ENCODE assay signal across 1 cellular context in genomic region chr3:62529230-62529629, GRCh38.
TF ChIP-seq lines count a peak whose summit lies in the region.

No MANE protein-coding gene starts in this region.

TF ChIP-seq in HepG2, 621 proteins besides CTCF, POLR2A, EP300 and RAD21 (continued from another document):
- TF ChIP-seq HES4 (CRISPR knock-in tag; IDR thresholded peaks at IDR 0.05; ENCODE audit: borderline replicate concordance) (0 out of 2 replicates have a peak, but pooled peaks have one; percentile 37), E2F2 (CRISPR knock-in tag; IDR thresholded peaks at IDR 0.05; ENCODE audit: borderline replicate concordance) (peak; percentile 44; the same call in 1 of the 2 replicates), FOXK1 (CRISPR knock-in tag; IDR thresholded peaks at IDR 0.05; ENCODE audit: borderline replicate concordance, low read depth) (0 out of 2 replicates have a peak, but pooled peaks have one; percentile 18), MIER2 (CRISPR knock-in tag; IDR thresholded peaks at IDR 0.05) (peak; percentile 98), SALL1 (CRISPR knock-in tag; IDR thresholded peaks at IDR 0.05) (peak; percentile 29; the same call in 1 of the 2 replicates), ZSCAN29 (CRISPR knock-in tag; conservative IDR thresholded peaks at IDR 0.05) (no peak)
